7 cellular contexts compared by ENCODE assay signal in genomic region chr3:197801801-197802504, GRCh38. TPM values are rescaled to one million over a fixed set of nuclear protein-coding genes. Genes with fewer than 3 reads are reported as not detected.
A peak's percentile ranks its signal among the peaks of the same experiment; 100 is the strongest.
DNase-seq lines count a peak whose midpoint lies in the region; ATAC-seq and TF ChIP-seq lines count a peak whose summit lies in the region.

No MANE protein-coding gene starts in this region.

- H3K9ac ChIP-seq in GM23248 = peak overlapping the region; percentile 44
- no peak overlapping the region for H3K9ac ChIP-seq in SK-N-SH

- H3K4me2 ChIP-seq in DOHH2 (ENCODE audit: low read length) = peak overlapping the region; percentile 49
- peak overlapping the region; percentile 30 for H3K4me2 ChIP-seq in GM23248 (ENCODE audit: unreplicated experiment)
- no peak overlapping the region for H3K4me2 ChIP-seq in SK-N-SH

- POLR2A ChIA-PET in SK-N-SH (lab: Yijun Ruan, JAX) = no interaction called here

- DNase-seq in GM23248 (peak; percentile 73), SK-N-SH (no peak), epithelial cell of esophagus (ENCODE audit: low read depth) (peak; percentile 61), upper lobe of right lung (no peak)

- TF ChIP-seq CTCF in DOHH2 (IDR thresholded peaks at IDR 0.05; ENCODE audit: low read depth, low read length, poor library complexity, severe bottlenecking) (peak; percentile 81), SK-N-SH (IDR thresholded peaks at IDR 0.05) (peak; percentile 49), epithelial cell of esophagus (IDR thresholded peaks at IDR 0.05; ENCODE audit: insufficient read depth, low read depth, low read length, missing control alignments) (peak; percentile 52), upper lobe of right lung (IDR thresholded peaks at IDR 0.05) (peak; percentile 38)

- H3K9me3 ChIP-seq in DOHH2 (ENCODE audit: control insufficient read depth, insufficient read depth, low read length) (no peaks in the 10 kb centered on the region), GM23248 (ENCODE audit: low read depth) (no peaks in the 10 kb centered on the region), SK-N-SH (no peaks in the 10 kb centered on the region), upper lobe of right lung (no peaks in the 10 kb centered on the region)

- no peak for TF ChIP-seq EP300 in SK-N-SH (IDR thresholded peaks at IDR 0.05; ENCODE audit: borderline replicate concordance in 1 of 2, low read depth in 1 of 2, low read length in 1 of 2)

- WGBS in GM23248 (ENCODE audit: low coverage in 1 of 2, low lambda C conversion rate in 2 of 2, missing lambda C conversion rate in 2 of 2), 2 experiments = 36 to 43% methylated on average over 3 of the region's 3 CpGs
- 88% methylated on average over 3 of the region's 3 CpGs for WGBS in SK-N-SH (ENCODE audit: low lambda C conversion rate)

- 0 out of 2 replicates have a peak, but pooled peaks have one; percentile 12 for TF ChIP-seq RAD21 in SK-N-SH (IDR thresholded peaks at IDR 0.05; ENCODE audit: low read length)

- H3K79me2 ChIP-seq in DOHH2 (ENCODE audit: control insufficient read depth, low read length) (peaks cover 94% of the 10 kb centered on the region), GM23248 (ENCODE audit: insufficient read depth) (peaks cover 100% of the 10 kb centered on the region), SK-N-SH (ENCODE audit: insufficient read depth) (peaks cover 100% of the 10 kb centered on the region)

- no peaks in the 10 kb centered on the region for H3K27me3 ChIP-seq in DOHH2 (ENCODE audit: control insufficient read depth, low read length)
- no peaks in the 10 kb centered on the region for H3K27me3 ChIP-seq in GM23248 (replicated peaks; ENCODE audit: insufficient read depth)
- H3K27me3 ChIP-seq in SK-N-SH (ENCODE audit: insufficient read depth) = no peaks in the 10 kb centered on the region
- H3K27me3 ChIP-seq in upper lobe of right lung = no peaks in the 10 kb centered on the region

- H2AFZ ChIP-seq in GM23248 = no peak overlapping the region
- no peak overlapping the region for H2AFZ ChIP-seq in SK-N-SH (ENCODE audit: low read depth)

- H3K36me3 ChIP-seq in DOHH2 (ENCODE audit: control insufficient read depth, low read length) (peaks cover 7% of the 10 kb centered on the region; the same call in 1 of the 2 replicates), GM23248 (ENCODE audit: low read depth) (no peaks in the 10 kb centered on the region), SK-N-SH (replicated peaks in 1 of 2; ENCODE audit: control insufficient read depth in 1 of 2, insufficient read depth in 2 of 2, low read length in 1 of 2) (no peaks in the 10 kb centered on the region), upper lobe of right lung (no peaks in the 10 kb centered on the region)

- peak; percentile 67 for ATAC-seq in upper lobe of right lung
- ATAC-seq in GM18870 (IDR thresholded peaks at IDR 0.05; ENCODE audit: unreplicated experiment) = no peak
- no peak for ATAC-seq in GM21526 (IDR thresholded peaks at IDR 0.05; ENCODE audit: low FRiP score, unreplicated experiment)

- intact Hi-C loops in upper lobe of right lung (cut with DNase I) = no loop called here

- H3K9me2 ChIP-seq in DOHH2 (replicated peaks; ENCODE audit: control insufficient read depth, low read length) = no peaks in the 10 kb centered on the region
- H3K9me2 ChIP-seq in GM23248 (ENCODE audit: insufficient read depth) = no peaks in the 10 kb centered on the region
- no peaks in the 10 kb centered on the region for H3K9me2 ChIP-seq in SK-N-SH

- H3K27ac ChIP-seq in DOHH2 (ENCODE audit: low read depth, low read length) (peak overlapping the region; percentile 10; the same call in 1 of the 2 replicates), GM23248 (peak overlapping the region; percentile 65), SK-N-SH (ENCODE audit: low read depth in 2 of 2, low read length in 1 of 2) (no peak overlapping the region), upper lobe of right lung (no peak overlapping the region)

- in situ Hi-C loops in GM23248 (cut with MboI) = no loop called here

- H4K20me1 ChIP-seq in DOHH2 (ENCODE audit: control insufficient read depth, insufficient read depth, low read depth, low read length) (peaks cover 32% of the 10 kb centered on the region), GM23248 (ENCODE audit: insufficient read depth) (peaks cover 5% of the 10 kb centered on the region; the same call in 1 of the 2 replicates), SK-N-SH (ENCODE audit: insufficient read depth) (peaks cover 80% of the 10 kb centered on the region)

- peaks cover 7% of the 10 kb centered on the region; the same call in 1 of the 2 replicates for H3F3A ChIP-seq in DOHH2 (ENCODE audit: control insufficient read depth, insufficient read depth)
- H3F3A ChIP-seq in GM23248 (ENCODE audit: insufficient read depth) = peaks cover 32% of the 10 kb centered on the region
- H3F3A ChIP-seq in SK-N-SH (replicated peaks; ENCODE audit: insufficient read depth) = peaks cover 12% of the 10 kb centered on the region

- H3K4me3 ChIP-seq in DOHH2 (ENCODE audit: low read length) = no peak overlapping the region
- H3K4me3 ChIP-seq in GM23248 = peak overlapping the region; percentile 1; the same call in 1 of the 2 replicates
- no peak overlapping the region for H3K4me3 ChIP-seq in SK-N-SH (ENCODE audit: low read depth in 2 of 2, low read length in 1 of 2)
- no peak overlapping the region for H3K4me3 ChIP-seq in epithelial cell of esophagus (ENCODE audit: low read length)
- H3K4me3 ChIP-seq in upper lobe of right lung = no peak overlapping the region

- CTCF ChIA-PET in SK-N-SH (lab: Yijun Ruan, JAX) = interaction anchor here (0.7 to 1.2 kb wide), 4 partner anchors 8 to 203 kb away, joined by 3 read pairs; partner anchors contain the start of gene LRCH3

- H3K4me1 ChIP-seq in DOHH2 (ENCODE audit: control insufficient read depth, low read length) (peaks cover 50% of the 10 kb centered on the region), GM23248 (ENCODE audit: insufficient read depth) (peaks cover 41% of the 10 kb centered on the region), SK-N-SH (ENCODE audit: control insufficient read depth in 1 of 2, insufficient read depth in 2 of 2, low read depth in 1 of 2, low read length in 1 of 2) (peaks cover 0 to 11% of the 10 kb centered on the region in 2 experiments; a peak in 3 of 4 replicates), upper lobe of right lung (peaks cover 21% of the 10 kb centered on the region)

TF ChIP-seq in SK-N-SH, 30 proteins besides CTCF, POLR2A, EP300 and RAD21 (continues in another document):
- TF ChIP-seq ELF1 (IDR thresholded peaks at IDR 0.05) (no peak), SIN3A (IDR thresholded peaks at IDR 0.05; ENCODE audit: borderline replicate concordance, low read depth, low read length) (no peak), USF1 (IDR thresholded peaks at IDR 0.05; ENCODE audit: borderline replicate concordance, low read depth) (no peak), POLR2AphosphoS5 (IDR thresholded peaks at IDR 0.05; ENCODE audit: low read depth, low read length) (no peak), RCOR1 (IDR thresholded peaks at IDR 0.05; ENCODE audit: low read length) (no peak), SMC3 (IDR thresholded peaks at IDR 0.05; ENCODE audit: low read depth, low read length) (no peak), TAF1 (IDR thresholded peaks at IDR 0.05; ENCODE audit: borderline replicate concordance, low read depth, low read length) (no peak), EZH2phosphoT487 (IDR thresholded peaks at IDR 0.05; ENCODE audit: borderline replicate concordance, low read depth) (no peak)
- TF ChIP-seq, protein P1, sequence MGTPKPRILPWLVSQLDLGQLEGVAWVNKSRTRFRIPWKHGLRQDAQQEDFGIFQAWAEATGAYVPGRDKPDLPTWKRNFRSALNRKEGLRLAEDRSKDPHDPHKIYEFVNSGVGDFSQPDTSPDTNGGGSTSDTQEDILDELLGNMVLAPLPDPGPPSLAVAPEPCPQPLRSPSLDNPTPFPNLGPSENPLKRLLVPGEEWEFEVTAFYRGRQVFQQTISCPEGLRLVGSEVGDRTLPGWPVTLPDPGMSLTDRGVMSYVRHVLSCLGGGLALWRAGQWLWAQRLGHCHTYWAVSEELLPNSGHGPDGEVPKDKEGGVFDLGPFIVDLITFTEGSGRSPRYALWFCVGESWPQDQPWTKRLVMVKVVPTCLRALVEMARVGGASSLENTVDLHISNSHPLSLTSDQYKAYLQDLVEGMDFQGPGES (IDR thresholded peaks at IDR 0.05; ENCODE audit: low read depth, low read length) = no peak
- TF ChIP-seq, protein P2, sequence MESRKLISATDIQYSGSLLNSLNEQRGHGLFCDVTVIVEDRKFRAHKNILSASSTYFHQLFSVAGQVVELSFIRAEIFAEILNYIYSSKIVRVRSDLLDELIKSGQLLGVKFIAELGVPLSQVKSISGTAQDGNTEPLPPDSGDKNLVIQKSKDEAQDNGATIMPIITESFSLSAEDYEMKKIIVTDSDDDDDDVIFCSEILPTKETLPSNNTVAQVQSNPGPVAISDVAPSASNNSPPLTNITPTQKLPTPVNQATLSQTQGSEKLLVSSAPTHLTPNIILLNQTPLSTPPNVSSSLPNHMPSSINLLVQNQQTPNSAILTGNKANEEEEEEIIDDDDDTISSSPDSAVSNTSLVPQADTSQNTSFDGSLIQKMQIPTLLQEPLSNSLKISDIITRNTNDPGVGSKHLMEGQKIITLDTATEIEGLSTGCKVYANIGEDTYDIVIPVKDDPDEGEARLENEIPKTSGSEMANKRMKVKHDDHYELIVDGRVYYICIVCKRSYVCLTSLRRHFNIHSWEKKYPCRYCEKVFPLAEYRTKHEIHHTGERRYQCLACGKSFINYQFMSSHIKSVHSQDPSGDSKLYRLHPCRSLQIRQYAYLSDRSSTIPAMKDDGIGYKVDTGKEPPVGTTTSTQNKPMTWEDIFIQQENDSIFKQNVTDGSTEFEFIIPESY (IDR thresholded peaks at IDR 0.05; ENCODE audit: borderline replicate concordance, low read depth) = no peak

RNA-seq across cellular contexts. Expression of gene LRCH3, which starts 10.9 kb away (rescaled TPM):
- 20.9 and 28.7 TPM in 2 replicates for total RNA-seq in GM23248 (2014; rRNA removed; shearing (Covaris generic))
- 20.2 and 24.1 TPM in 2 replicates for polyA plus RNA-seq in GM23248 (2016; fragmentation: Nextera tagmentation; extraction: Ambion mirVana)
- polyA plus RNA-seq in SK-N-SH (2012; rRNA removed) = 22.6 and 29.7 TPM in 2 replicates
- polyA plus RNA-seq in SK-N-SH (2012; cell fraction: cytosol; rRNA removed) = 18.1 and 24.0 TPM in 2 replicates
- 30.6 and 43.2 TPM in 2 replicates for polyA plus RNA-seq in SK-N-SH (2012; cell fraction: nucleus; rRNA removed)
- 43.5 TPM for total RNA-seq in upper lobe of right lung

RNA-seq across cellular contexts. Expression of gene FYTTD1, which starts 52.3 kb away (rescaled TPM):
- total RNA-seq in GM23248 (2014; rRNA removed; shearing (Covaris generic)) = 42.0 and 71.5 TPM in 2 replicates
- polyA plus RNA-seq in GM23248 (2016; fragmentation: Nextera tagmentation; extraction: Ambion mirVana) = 90.4 and 91.8 TPM in 2 replicates
- polyA plus RNA-seq in SK-N-SH (2012; rRNA removed) = 14.7 and 16.1 TPM in 2 replicates
- polyA plus RNA-seq in SK-N-SH (2012; cell fraction: cytosol; rRNA removed) = 18.5 and 18.8 TPM in 2 replicates
- 8.7 and 13.1 TPM in 2 replicates for polyA plus RNA-seq in SK-N-SH (2012; cell fraction: nucleus; rRNA removed)
- 46.8 TPM for total RNA-seq in upper lobe of right lung

Comparison
In these comparisons a context has a peak if more than half of its experiments do, and no peak if none do; other contexts are left out.
1. H3K27ac ChIP-seq: peak in DOHH2 (single experiment) and GM23248 (single experiment); none in SK-N-SH (0 of 2) and upper lobe of right lung (single experiment).
2. DNase-seq: peak in GM23248 (single experiment) and epithelial cell of esophagus (single experiment); none in SK-N-SH (single experiment) and upper lobe of right lung (single experiment).
3. Peak in every context shown above with its lines, with median percentiles within 50 percentile points of each other: CTCF ChIP-seq.